ENCODE assay signal across 9 cellular contexts in genomic region chr19:54248016-54248601, GRCh38. TPM values are rescaled to one million over a fixed set of nuclear protein-coding genes. Genes with fewer than 3 reads are reported as not detected.
DNase-seq lines count a peak whose midpoint lies in the region; ATAC-seq, FAIRE-seq and TF ChIP-seq lines count a peak whose summit lies in the region.
"Had no signal": no experiment of that assay in that cellular context is flagged by ENCODE, and none has a peak within 500 bp of the region (broad histone marks: within the 10 kb centered on the region; RNA-seq: fewer than 3 reads in every experiment).

No MANE protein-coding gene starts in this region.

- H3K27ac Mint-ChIP-seq in stimulated activated naive CD8-positive, alpha-beta T cell treated with anti-CD3 and anti-CD28 coated beads, Interleukin-15, amount 100 ng/mL, for 72 hours: peak overlapping the region in 1 of 2 donors; percentile 3

- no peaks in the 10 kb centered on the region for H3K36me3 ChIP-seq in left lung
- H3K36me3 ChIP-seq in small intestine (ENCODE audit: control insufficient read depth in 2 of 2, insufficient read depth in 2 of 2, low read length in 2 of 2): no peaks in the 10 kb centered on the region

- peak; percentile 94 to 95 for ATAC-seq in activated T-cell treated with anti-CD3 and anti-CD28 coated beads, Interleukin-2, amount 50 U/mL, for 4 hours
- ATAC-seq in left lung: peak; percentile 90
- ATAC-seq in stimulated activated naive CD8-positive, alpha-beta T cell treated with anti-CD3 and anti-CD28 coated beads, Interleukin-15, amount 100 ng/mL, for 72 hours: peak; percentile 95
- ATAC-seq in HG02981 (IDR thresholded peaks at IDR 0.05; ENCODE audit: unreplicated experiment): no peak

- DNase-seq in activated CD4-positive, alpha-beta T cell treated with anti-CD3 and anti-CD28 coated beads for 24 hours (ENCODE audit: low read depth in 2 of 2): peak; percentile 12 to 14
- no peak for DNase-seq in activated CD4-positive, alpha-beta T cell treated with anti-CD3 and anti-CD28 coated beads for 1 hour
- DNase-seq in activated T-cell treated with anti-CD3 and anti-CD28 coated beads, Interleukin-2, amount 50 U/mL, for 4 hours: no peak
- DNase-seq in left lung (peak in 1 of 2 donors; percentile 73), small intestine (no peak), HTR-8/SVneo (ENCODE audit: insufficient read length, low spot score) (no peak)
- DNase-seq in stimulated activated naive CD8-positive, alpha-beta T cell treated with anti-CD3 and anti-CD28 coated beads, Interleukin-15, amount 100 ng/mL, for 72 hours: peak in 1 of 2 donors; percentile 74
- DNase-seq: NCI-H774 had no signal

- H3K27ac ChIP-seq in left lung: peak overlapping the region in 1 of 2 donors; percentile 87
- no peak overlapping the region for H3K27ac ChIP-seq in small intestine (ENCODE audit: low read depth in 1 of 2, low read length in 1 of 2)

- no peaks in the 10 kb centered on the region for H3K36me3 Mint-ChIP-seq in activated T-cell treated with anti-CD3 and anti-CD28 coated beads, Interleukin-2, amount 50 U/mL, for 4 hours (ENCODE audit: insufficient read depth)

- peak overlapping the region; percentile 1 for H3K4me3 Mint-ChIP-seq in activated T-cell treated with anti-CD3 and anti-CD28 coated beads, Interleukin-2, amount 50 U/mL, for 4 hours
- H3K4me3 Mint-ChIP-seq in stimulated activated naive CD8-positive, alpha-beta T cell treated with anti-CD3 and anti-CD28 coated beads, Interleukin-15, amount 100 ng/mL, for 72 hours: peak overlapping the region; percentile 3 to 34

- peaks cover 12% of the 10 kb centered on the region for H3K27me3 Mint-ChIP-seq in activated T-cell treated with anti-CD3 and anti-CD28 coated beads, Interleukin-2, amount 50 U/mL, for 4 hours (ENCODE audit: low read depth)
- H3K27me3 Mint-ChIP-seq in stimulated activated naive CD8-positive, alpha-beta T cell treated with anti-CD3 and anti-CD28 coated beads, Interleukin-15, amount 100 ng/mL, for 72 hours: peaks cover 26% of the 10 kb centered on the region

- H3K4me1 ChIP-seq in left lung (peaks cover 0 to 33% of the 10 kb centered on the region in 2 donors), small intestine (ENCODE audit: control insufficient read depth in 2 of 2, insufficient read depth in 1 of 2, low read depth in 1 of 2, low read length in 1 of 2) (no peaks in the 10 kb centered on the region)

- H3K9me3 Mint-ChIP-seq in activated T-cell treated with anti-CD3 and anti-CD28 coated beads, Interleukin-2, amount 50 U/mL, for 4 hours: no peaks in the 10 kb centered on the region
- no peaks in the 10 kb centered on the region for H3K9me3 Mint-ChIP-seq in stimulated activated naive CD8-positive, alpha-beta T cell treated with anti-CD3 and anti-CD28 coated beads, Interleukin-15, amount 100 ng/mL, for 72 hours

- peaks cover 14% of the 10 kb centered on the region for H3K4me1 Mint-ChIP-seq in activated T-cell treated with anti-CD3 and anti-CD28 coated beads, Interleukin-2, amount 50 U/mL, for 4 hours (ENCODE audit: low read depth)
- H3K4me1 Mint-ChIP-seq in stimulated activated naive CD8-positive, alpha-beta T cell treated with anti-CD3 and anti-CD28 coated beads, Interleukin-15, amount 100 ng/mL, for 72 hours: peaks cover 23% of the 10 kb centered on the region

- TF ChIP-seq CTCF in left lung (IDR thresholded peaks at IDR 0.05): no peak

- H3K9me3 ChIP-seq in left lung: no peaks in the 10 kb centered on the region
- no peaks in the 10 kb centered on the region for H3K9me3 ChIP-seq in small intestine (ENCODE audit: control insufficient read depth, low read depth)

- no peak for FAIRE-seq in small intestine (lab: Jason Lieb, UNC)
- FAIRE-seq in HTR-8/SVneo (lab: Jason Lieb, UNC): no peak

- H3K27me3 ChIP-seq in left lung (peaks cover 0 to 29% of the 10 kb centered on the region in 2 donors), small intestine (ENCODE audit: control insufficient read depth in 2 of 2, insufficient read depth in 2 of 2, low read length in 2 of 2) (no peaks in the 10 kb centered on the region)

- H3K4me3 ChIP-seq in left lung (no peak overlapping the region), small intestine (ENCODE audit: low read depth in 1 of 2, low read length in 2 of 2) (no peak overlapping the region)

- 59 to 73% (median 60%) methylated on average over 8 of the region's 8 CpGs for WGBS in small intestine, 3 donors

- intact Hi-C loops in left lung (cut with DNase I): no loop called here

RNA-seq across cellular contexts. Expression of gene LILRA6, which starts 5.5 kb away (rescaled TPM):
- total RNA-seq in activated T-cell treated with anti-CD3 and anti-CD28 coated beads, Interleukin-2, amount 50 U/mL, for 4 hours: not detected
- 10 to 100 TPM in 1 of 2 donors, 1 to 10 TPM in 1; 7.3 to 51.5 TPM for total RNA-seq in left lung
- 1 to 10 TPM in 1 of 3 donors, under 1 TPM in 1, not detected in 1; 0.27 to 1.6 TPM for polyA plus RNA-seq in small intestine

RNA-seq across cellular contexts. Expression of gene LILRB5, which starts 9.0 kb away (rescaled TPM):
- total RNA-seq in activated T-cell treated with anti-CD3 and anti-CD28 coated beads, Interleukin-2, amount 50 U/mL, for 4 hours: not detected
- 10 to 100 TPM; 11.9 to 16.5 TPM for total RNA-seq in left lung
- 1 to 10 TPM; 1.1 to 6.3 (median 2.4) TPM for polyA plus RNA-seq in small intestine

RNA-seq across cellular contexts. Expression of gene LILRB3, which starts 25.3 kb away (rescaled TPM):
- not detected for total RNA-seq in activated T-cell treated with anti-CD3 and anti-CD28 coated beads, Interleukin-2, amount 50 U/mL, for 4 hours
- total RNA-seq in left lung: 10 to 100 TPM; 21.8 to 90.8 TPM
- 1 to 10 TPM in 1 of 3 donors, under 1 TPM in 2; 0.45 to 3.6 (median 0.54) TPM for polyA plus RNA-seq in small intestine

RNA-seq across cellular contexts. Expression of gene LILRB2, which starts 32.8 kb away (rescaled TPM):
- total RNA-seq in activated T-cell treated with anti-CD3 and anti-CD28 coated beads, Interleukin-2, amount 50 U/mL, for 4 hours: not detected
- total RNA-seq in left lung: 10 to 100 TPM; 10.5 to 54.9 TPM
- 1 to 10 TPM in 1 of 3 donors, under 1 TPM in 2; 0.22 to 4.7 (median 0.81) TPM for polyA plus RNA-seq in small intestine

RNA-seq across cellular contexts. Expression of gene RPS9, which starts 47.5 kb away (rescaled TPM):
- 1,000 to 10,000 TPM; 2,430 to 2,508 (median 2,489) TPM for total RNA-seq in activated T-cell treated with anti-CD3 and anti-CD28 coated beads, Interleukin-2, amount 50 U/mL, for 4 hours
- 1,000 to 10,000 TPM; 1,023 to 1,099 TPM for total RNA-seq in left lung
- polyA plus RNA-seq in small intestine: 1,000 to 10,000 TPM; 2,119 to 4,773 (median 4,210) TPM

Comparison
In these comparisons a context has a peak if more than half of its experiments do, and no peak if none do; other contexts are left out.
1. DNase-seq: peak in activated CD4-positive, alpha-beta T cell treated with anti-CD3 and anti-CD28 coated beads for 24 hours (2 of 2); none in activated CD4-positive, alpha-beta T cell treated with anti-CD3 and anti-CD28 coated beads for 1 hour (single experiment), activated T-cell treated with anti-CD3 and anti-CD28 coated beads, Interleukin-2, amount 50 U/mL, for 4 hours (single experiment), small intestine (single experiment) and HTR-8/SVneo (single experiment).
2. RNA of gene LILRA6, which starts 5.5 kb away (total RNA-seq): 7.3 to 51.5 TPM in left lung; not detected in activated T-cell treated with anti-CD3 and anti-CD28 coated beads, Interleukin-2, amount 50 U/mL, for 4 hours; every median in the first group is over 4 times any median in the second.
3. RNA of gene LILRB5, which starts 9.0 kb away (total RNA-seq): 11.9 to 16.5 TPM in left lung; not detected in activated T-cell treated with anti-CD3 and anti-CD28 coated beads, Interleukin-2, amount 50 U/mL, for 4 hours; every median in the first group is over 10 times any median in the second.
4. RNA of gene LILRB3, which starts 25.3 kb away (total RNA-seq): 21.8 to 90.8 TPM in left lung; not detected in activated T-cell treated with anti-CD3 and anti-CD28 coated beads, Interleukin-2, amount 50 U/mL, for 4 hours; every median in the first group is over 10 times any median in the second.